In the genomic region with DNA sequence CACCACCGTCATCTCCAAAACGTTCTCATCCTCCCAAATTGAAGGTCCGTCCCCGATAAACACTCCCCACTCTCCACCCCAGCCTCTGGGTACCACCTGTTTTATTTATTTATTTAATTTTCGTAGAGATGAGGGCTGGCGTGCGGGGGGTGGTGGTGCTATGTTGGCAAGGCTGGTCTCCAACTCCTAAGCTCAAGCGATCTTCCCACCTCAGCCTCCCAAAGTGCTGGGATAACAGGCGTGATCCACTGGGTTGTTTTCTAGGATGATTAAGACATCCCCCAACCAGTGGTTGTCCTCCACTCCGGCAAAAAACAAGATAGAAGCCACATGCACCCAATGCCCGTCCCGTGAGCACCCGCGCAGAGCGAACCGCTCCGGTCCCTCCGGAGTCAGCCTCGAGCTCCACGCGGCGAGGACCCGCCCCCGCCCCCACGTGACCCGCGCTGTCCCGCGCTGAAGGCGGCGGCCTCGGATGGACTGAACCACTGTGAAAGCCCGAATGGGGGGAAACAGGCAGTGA, we compare ENCODE assay signal across 8 cellular contexts. TPM values are rescaled to one million over a fixed set of nuclear protein-coding genes. Genes with fewer than 3 reads are reported as not detected.
A peak's percentile ranks its signal among the peaks of the same experiment; 100 is the strongest.
DNase-seq lines count a peak whose midpoint lies in the region; ATAC-seq and TF ChIP-seq lines count a peak whose summit lies in the region.

No MANE protein-coding gene starts in this region.

- no peak for TF ChIP-seq POLR2A in Peyer's patch (IDR thresholded peaks at IDR 0.05)

- 3% methylated on average over 33 of the region's 33 CpGs for WGBS in thymus

- H3K9me3 ChIP-seq in Peyer's patch = no peaks in the 10 kb centered on the region
- no peaks in the 10 kb centered on the region for H3K9me3 ChIP-seq in thymus (ENCODE audit: control insufficient read depth)

- peaks cover 0 to 8% (median 0%) of the 10 kb centered on the region in 3 donors for H3K36me3 ChIP-seq in Peyer's patch
- peaks cover 4% of the 10 kb centered on the region for H3K36me3 ChIP-seq in thymus (ENCODE audit: control insufficient read depth, insufficient read depth)

- peak; percentile 24 for ATAC-seq in GM19468 (IDR thresholded peaks at IDR 0.05; ENCODE audit: extremely low read depth, unreplicated experiment)
- peak; percentile 86 for ATAC-seq in omental fat pad (ENCODE audit: low FRiP score)

- TF ChIP-seq CTCF in Peyer's patch (IDR thresholded peaks at IDR 0.05) (no peak), omental fat pad (IDR thresholded peaks at IDR 0.05) (no peak)

- H3K4me3 ChIP-seq in Peyer's patch (peak overlapping the region; percentile 95 to 100 (median 98)), thymus (ENCODE audit: low read length) (peak overlapping the region; percentile 69)

- H3K27ac ChIP-seq in Peyer's patch (peak overlapping the region; percentile 95 to 99 (median 96)), thymus (ENCODE audit: low read depth) (peak overlapping the region; percentile 92)

- H3K27me3 ChIP-seq in Peyer's patch = no peaks in the 10 kb centered on the region
- H3K27me3 ChIP-seq in thymus (ENCODE audit: control insufficient read depth, insufficient read depth) = no peaks in the 10 kb centered on the region

- peak; percentile 79 for DNase-seq in DMS53 treated with DMSO at 0.1 percent for 48 hours (lab: John Stamatoyannopoulos, UW; ENCODE audit: unreplicated experiment)
- peak; percentile 93 for DNase-seq in HPDE6-E6E7 (ENCODE audit: extremely low spot score)
- peak; percentile 87 to 96 (median 94) for DNase-seq in Peyer's patch
- DNase-seq in activated gamma-delta T cell treated with Interleukin-2 at 50 U/mL for 16 hours = peak; percentile 89
- DNase-seq in germinal center (ENCODE audit: low spot score) = peak; percentile 96
- peak; percentile 72 for DNase-seq in omental fat pad (ENCODE audit: low spot score)

- H3K4me1 ChIP-seq in Peyer's patch (peaks cover 0 to 28% (median 15%) of the 10 kb centered on the region in 4 donors), thymus (ENCODE audit: control insufficient read depth, insufficient read depth, low read length) (peaks cover 13% of the 10 kb centered on the region)

RNA-seq across cellular contexts. Expression of gene EIF3B, which starts 0.9 kb away (rescaled TPM):
- total RNA-seq in Peyer's patch (100 to 1,000 TPM in 2 of 4 donors, 10 to 100 TPM in 2; 75.3 to 156 (median 97.4) TPM), omental fat pad (100 to 1,000 TPM; 116 to 251 (median 122) TPM)
- polyA plus RNA-seq in thymus = 86.0 TPM

RNA-seq across cellular contexts. Expression of gene SNX8, which starts 39.5 kb away (rescaled TPM):
- total RNA-seq in Peyer's patch (10 to 100 TPM; 10.5 to 38.8 (median 19.2) TPM), omental fat pad (10 to 100 TPM; 18.6 to 50.1 (median 26.7) TPM)
- 25.9 TPM for polyA plus RNA-seq in thymus

RNA-seq across cellular contexts. Expression of gene CHST12, which starts 49.7 kb away (rescaled TPM):
- total RNA-seq in Peyer's patch (10 to 100 TPM in 3 of 4 donors, 1 to 10 TPM in 1; 6.0 to 17.3 (median 13.1) TPM), omental fat pad (10 to 100 TPM in 3 of 4 donors, 1 to 10 TPM in 1; 7.9 to 18.3 (median 11.3) TPM)
- 8.9 TPM for polyA plus RNA-seq in thymus

Comparison
In these comparisons a context has a peak if more than half of its experiments do, and no peak if none do; other contexts are left out.
1. Peak in every context shown above with its lines: DNase-seq, ATAC-seq, H3K4me3 ChIP-seq and H3K27ac ChIP-seq.